ENCODE assay signal across 12 cellular contexts in the genomic region with DNA sequence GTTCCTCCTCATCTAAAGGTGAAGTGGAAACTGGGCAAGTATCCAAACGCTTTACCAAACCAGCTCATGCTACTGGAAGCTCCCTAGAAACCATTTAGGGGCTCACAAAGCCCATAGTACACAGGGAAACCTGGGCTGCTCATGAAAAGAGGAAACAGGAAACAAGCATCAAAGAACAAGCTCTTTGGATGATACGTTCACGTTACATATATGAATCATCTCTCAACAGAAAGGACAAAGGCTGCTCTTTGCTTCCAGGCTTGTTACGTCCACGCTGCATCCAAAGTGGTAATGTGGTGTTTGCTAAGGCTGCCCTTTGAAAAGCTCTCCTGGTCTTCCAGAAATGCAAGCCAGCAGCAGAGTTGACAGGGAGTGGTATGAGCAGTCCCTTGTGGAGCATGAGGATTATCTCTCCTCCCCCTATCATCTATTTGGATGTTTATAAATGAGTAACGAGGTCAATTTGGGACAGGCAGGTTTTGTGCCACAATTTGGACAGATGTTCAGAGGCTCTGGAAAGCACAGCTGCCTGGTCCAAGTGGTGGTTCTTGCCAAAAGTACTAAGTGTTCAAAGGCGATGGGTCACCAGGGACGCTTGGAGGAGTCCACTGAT.
DNase-seq lines count a peak whose midpoint lies in the region; ATAC-seq lines count a peak whose summit lies in the region.
"Had no signal": no experiment of that assay in that cellular context is flagged by ENCODE, and none has a peak within 500 bp of the region (broad histone marks: within the 10 kb centered on the region; RNA-seq: fewer than 3 reads in every experiment).

No MANE protein-coding gene starts in this region.

- no peak overlapping the region for H3K4me3 ChIP-seq in effector memory CD4-positive, alpha-beta T cell (ENCODE audit: insufficient read depth, low read depth, low read length, poor library complexity, severe bottlenecking)
- H3K4me3 ChIP-seq: lower lobe of right lung, skin epidermis had no signal

- no peaks in the 10 kb centered on the region for H3K9me3 Mint-ChIP-seq in stimulated activated memory B cell treated with anti-CD40 and anti-IgM and Interleukin-4, amounts not matched to agents 10 μg/mL and 1 μg/mL and 100 μg/mL, for 72 hours
- H3K9me3 Mint-ChIP-seq: activated naive CD8-positive, alpha-beta T cell treated with anti-CD3 and anti-CD28 coated beads for 36 hours had no signal

- no peaks in the 10 kb centered on the region for H3K9me3 ChIP-seq in effector memory CD4-positive, alpha-beta T cell (ENCODE audit: control insufficient read depth, low read length)
- H3K9me3 ChIP-seq: lower lobe of right lung had no signal

- H3K27me3 Mint-ChIP-seq in stimulated activated memory B cell treated with anti-CD40 and anti-IgM and Interleukin-4, amounts not matched to agents 10 μg/mL and 1 μg/mL and 100 μg/mL, for 72 hours, result peaks cover 12% of the 10 kb centered on the region

- ATAC-seq in GM18909 (IDR thresholded peaks at IDR 0.05; ENCODE audit: poor library complexity, unreplicated experiment) (peak; percentile 78), HG03103 (IDR thresholded peaks at IDR 0.05; ENCODE audit: low read depth, unreplicated experiment) (peak; percentile 89)
- ATAC-seq in stimulated activated memory B cell treated with anti-CD40 and anti-IgM and Interleukin-4, amounts not matched to agents 10 μg/mL and 1 μg/mL and 100 μg/mL, for 72 hours, result peak; percentile 38

- H3K27ac Mint-ChIP-seq in stimulated activated memory B cell treated with anti-CD40 and anti-IgM and Interleukin-4, amounts not matched to agents 10 μg/mL and 1 μg/mL and 100 μg/mL, for 72 hours, result no peak overlapping the region
- H3K27ac Mint-ChIP-seq: activated naive CD8-positive, alpha-beta T cell treated with anti-CD3 and anti-CD28 coated beads for 36 hours had no signal

- DNase-seq in NCI-H345 (lab: John Stamatoyannopoulos, UW) (peak; percentile 93), retina (no peak), NAMALWA (ENCODE audit: low spot score) (no peak), NCI-H446 (lab: John Stamatoyannopoulos, UW) (no peak)
- no peak for DNase-seq in effector memory CD4-positive, alpha-beta T cell
- DNase-seq: activated CD4-positive, CD25-positive, alpha-beta regulatory T cell treated with anti-CD3 and anti-CD28 coated beads, Interleukin-2, amount 50 U/mL, for 72 hours; activated naive CD8-positive, alpha-beta T cell treated with anti-CD3 and anti-CD28 coated beads for 36 hours; lower lobe of right lung had no signal

- no peak overlapping the region for H3K27ac ChIP-seq in effector memory CD4-positive, alpha-beta T cell (ENCODE audit: insufficient read depth, low read length, poor library complexity, severe bottlenecking)
- H3K27ac ChIP-seq: lower lobe of right lung, skin epidermis had no signal

- H3K4me1 ChIP-seq in effector memory CD4-positive, alpha-beta T cell (ENCODE audit: control insufficient read depth, insufficient read depth, low read length, poor library complexity, severe bottlenecking), result no peaks in the 10 kb centered on the region
- H3K4me1 ChIP-seq: lower lobe of right lung had no signal

- H3K36me3 ChIP-seq in effector memory CD4-positive, alpha-beta T cell (ENCODE audit: control insufficient read depth, insufficient read depth, low read length), result no peaks in the 10 kb centered on the region
- H3K36me3 ChIP-seq: lower lobe of right lung had no signal

- H3K36me3 Mint-ChIP-seq in stimulated activated memory B cell treated with anti-CD40 and anti-IgM and Interleukin-4, amounts not matched to agents 10 μg/mL and 1 μg/mL and 100 μg/mL, for 72 hours, result no peaks in the 10 kb centered on the region
- H3K36me3 Mint-ChIP-seq: activated naive CD8-positive, alpha-beta T cell treated with anti-CD3 and anti-CD28 coated beads for 36 hours had no signal

- no peaks in the 10 kb centered on the region for H3K4me1 Mint-ChIP-seq in stimulated activated memory B cell treated with anti-CD40 and anti-IgM and Interleukin-4, amounts not matched to agents 10 μg/mL and 1 μg/mL and 100 μg/mL, for 72 hours
- H3K4me1 Mint-ChIP-seq: activated naive CD8-positive, alpha-beta T cell treated with anti-CD3 and anti-CD28 coated beads for 36 hours had no signal

- H3K27me3 ChIP-seq in effector memory CD4-positive, alpha-beta T cell (replicated peaks; ENCODE audit: control insufficient read depth, insufficient read depth, low read length, poor library complexity, severe bottlenecking), result no peaks in the 10 kb centered on the region

- H3K4me3 Mint-ChIP-seq in stimulated activated memory B cell treated with anti-CD40 and anti-IgM and Interleukin-4, amounts not matched to agents 10 μg/mL and 1 μg/mL and 100 μg/mL, for 72 hours, result no peak overlapping the region
- H3K4me3 Mint-ChIP-seq: activated naive CD8-positive, alpha-beta T cell treated with anti-CD3 and anti-CD28 coated beads for 36 hours had no signal

Comparison
In these comparisons a context has a peak if more than half of its experiments do, and no peak if none do; other contexts are left out.
1. ATAC-seq: peak in every context shown above with its lines; median percentile 89 in HG03103; 78 in GM18909; 38 in stimulated activated memory B cell treated with anti-CD40 and anti-IgM and Interleukin-4, amounts not matched to agents 10 μg/mL and 1 μg/mL and 100 μg/mL, for 72 hours.